ENCODE assay signal across 14 cellular contexts in genomic region chr6:124823240-124824105, GRCh38.
"Had no signal": no experiment of that assay in that cellular context is flagged by ENCODE, and none has a peak within 500 bp of the region (broad histone marks: within the 10 kb centered on the region; RNA-seq: fewer than 3 reads in every experiment).

No MANE protein-coding gene starts in this region.

- H3K79me2 ChIP-seq: hepatocyte had no signal

- H3K9me3 ChIP-seq: adrenal gland, neutrophil, right atrium auricular region, spleen had no signal

- ATAC-seq: activated CD4-positive, CD25-positive, alpha-beta regulatory T cell treated with anti-CD3 and anti-CD28 coated beads, Interleukin-2, amount 50 U/mL, for 24 hours; effector memory CD8-positive, alpha-beta T cell; stimulated activated memory B cell treated with anti-CD40 and anti-IgM and Interleukin-4, amounts not matched to agents 10 μg/mL and 1 μg/mL and 100 μg/mL, for 72 hours had no signal

- H3K36me3 ChIP-seq: adrenal gland, neutrophil, right atrium auricular region, spleen had no signal

- H3K27me3 ChIP-seq: adrenal gland, hepatocyte, neutrophil, right atrium auricular region, spleen had no signal

- H3K4me2 ChIP-seq: hepatocyte had no signal

- FAIRE-seq: kidney had no signal

- H3K4me3 ChIP-seq: adrenal gland, hepatocyte, right atrium auricular region, spleen had no signal

- H3K27ac ChIP-seq: adrenal gland, epithelial cell of prostate, hepatocyte, neutrophil, right atrium auricular region, spleen had no signal

- H2AFZ ChIP-seq: hepatocyte had no signal

- DNase-seq: activated naive CD4-positive, alpha-beta T cell treated with anti-CD3 and anti-CD28 coated beads, Interleukin-2, amount 50 U/mL, for 16 hours; adrenal gland; effector memory CD8-positive, alpha-beta T cell; kidney; spleen; stimulated activated CD4-positive, alpha-beta T cell treated with anti-CD3 and anti-CD28 coated beads, Interleukin-1b, Interleukin-23, amount 100 ng/mL, for 48 hours; T-helper 2 cell; trophoblast cell had no signal

- H3K4me1 ChIP-seq: adrenal gland, right atrium auricular region had no signal
